In the genomic region with DNA sequence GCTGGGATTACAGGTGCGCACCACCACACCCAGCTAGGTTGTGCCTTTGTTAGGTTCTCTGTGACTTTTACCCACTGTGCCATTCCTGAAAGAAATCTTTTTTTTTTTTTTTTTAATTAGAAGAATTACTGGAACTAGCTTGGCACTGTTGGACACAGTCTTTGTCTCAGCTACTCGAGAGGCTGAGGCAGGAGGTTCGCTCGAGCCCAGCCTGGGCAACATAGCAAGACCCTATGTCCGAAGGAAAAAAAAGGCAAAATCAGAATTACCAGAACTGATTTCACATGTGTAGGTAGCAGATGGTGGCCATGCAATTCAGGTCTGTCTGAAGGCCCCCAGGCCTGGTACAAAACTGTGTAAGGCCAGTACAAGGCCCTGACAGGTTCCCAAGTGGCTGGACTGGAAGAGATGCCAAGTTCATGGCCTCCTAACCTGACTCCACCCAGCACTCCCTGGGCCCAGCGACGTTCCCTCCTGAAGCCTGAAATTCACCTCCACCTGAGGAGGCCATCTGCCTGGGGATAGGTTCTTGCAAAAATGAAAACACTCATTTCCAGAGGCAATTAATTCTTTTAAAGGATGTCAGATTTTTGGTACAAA, we compare ENCODE assay signal across 2 cellular contexts.
TF ChIP-seq lines count a peak whose summit lies in the region.

No MANE protein-coding gene starts in this region.

TF ChIP-seq in HepG2, 621 proteins besides CTCF, POLR2A, EP300 and RAD21:
- TF ChIP-seq ZNF20 (CRISPR knock-in tag; IDR thresholded peaks at IDR 0.05), result no peak
- peak; percentile 92 for TF ChIP-seq ZNF121 (CRISPR knock-in tag; IDR thresholded peaks at IDR 0.05)
- TF ChIP-seq ZFP90 (CRISPR knock-in tag; IDR thresholded peaks at IDR 0.05; ENCODE audit: borderline replicate concordance), result no peak
- no peak for TF ChIP-seq HIVEP1 (CRISPR knock-in tag; IDR thresholded peaks at IDR 0.05)
- TF ChIP-seq, protein P1, sequence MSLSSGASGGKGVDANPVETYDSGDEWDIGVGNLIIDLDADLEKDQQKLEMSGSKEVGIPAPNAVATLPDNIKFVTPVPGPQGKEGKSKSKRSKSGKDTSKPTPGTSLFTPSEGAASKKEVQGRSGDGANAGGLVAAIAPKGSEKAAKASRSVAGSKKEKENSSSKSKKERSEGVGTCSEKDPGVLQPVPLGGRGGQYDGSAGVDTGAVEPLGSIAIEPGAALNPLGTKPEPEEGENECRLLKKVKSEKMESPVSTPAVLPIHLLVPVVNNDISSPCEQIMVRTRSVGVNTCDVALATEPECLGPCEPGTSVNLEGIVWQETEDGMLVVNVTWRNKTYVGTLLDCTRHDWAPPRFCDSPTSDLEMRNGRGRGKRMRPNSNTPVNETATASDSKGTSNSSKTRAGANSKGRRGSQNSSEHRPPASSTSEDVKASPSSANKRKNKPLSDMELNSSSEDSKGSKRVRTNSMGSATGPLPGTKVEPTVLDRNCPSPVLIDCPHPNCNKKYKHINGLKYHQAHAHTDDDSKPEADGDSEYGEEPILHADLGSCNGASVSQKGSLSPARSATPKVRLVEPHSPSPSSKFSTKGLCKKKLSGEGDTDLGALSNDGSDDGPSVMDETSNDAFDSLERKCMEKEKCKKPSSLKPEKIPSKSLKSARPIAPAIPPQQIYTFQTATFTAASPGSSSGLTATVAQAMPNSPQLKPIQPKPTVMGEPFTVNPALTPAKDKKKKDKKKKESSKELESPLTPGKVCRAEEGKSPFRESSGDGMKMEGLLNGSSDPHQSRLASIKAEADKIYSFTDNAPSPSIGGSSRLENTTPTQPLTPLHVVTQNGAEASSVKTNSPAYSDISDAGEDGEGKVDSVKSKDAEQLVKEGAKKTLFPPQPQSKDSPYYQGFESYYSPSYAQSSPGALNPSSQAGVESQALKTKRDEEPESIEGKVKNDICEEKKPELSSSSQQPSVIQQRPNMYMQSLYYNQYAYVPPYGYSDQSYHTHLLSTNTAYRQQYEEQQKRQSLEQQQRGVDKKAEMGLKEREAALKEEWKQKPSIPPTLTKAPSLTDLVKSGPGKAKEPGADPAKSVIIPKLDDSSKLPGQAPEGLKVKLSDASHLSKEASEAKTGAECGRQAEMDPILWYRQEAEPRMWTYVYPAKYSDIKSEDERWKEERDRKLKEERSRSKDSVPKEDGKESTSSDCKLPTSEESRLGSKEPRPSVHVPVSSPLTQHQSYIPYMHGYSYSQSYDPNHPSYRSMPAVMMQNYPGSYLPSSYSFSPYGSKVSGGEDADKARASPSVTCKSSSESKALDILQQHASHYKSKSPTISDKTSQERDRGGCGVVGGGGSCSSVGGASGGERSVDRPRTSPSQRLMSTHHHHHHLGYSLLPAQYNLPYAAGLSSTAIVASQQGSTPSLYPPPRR (CRISPR knock-in tag; IDR thresholded peaks at IDR 0.05; ENCODE audit: borderline replicate concordance), result no peak

TF ChIP-seq in K562, 482 proteins besides CTCF, POLR2A, EP300 and RAD21:
- peak; percentile 64 for TF ChIP-seq ZNF121 (CRISPR knock-in tag; conservative IDR thresholded peaks at IDR 0.05)
- no peak for TF ChIP-seq NFE2L1 (tag; IDR thresholded peaks at IDR 0.05; ENCODE audit: borderline replicate concordance, low read depth)
- no peak for TF ChIP-seq BACH1 (tag; IDR thresholded peaks at IDR 0.05)
- TF ChIP-seq, protein P2, sequence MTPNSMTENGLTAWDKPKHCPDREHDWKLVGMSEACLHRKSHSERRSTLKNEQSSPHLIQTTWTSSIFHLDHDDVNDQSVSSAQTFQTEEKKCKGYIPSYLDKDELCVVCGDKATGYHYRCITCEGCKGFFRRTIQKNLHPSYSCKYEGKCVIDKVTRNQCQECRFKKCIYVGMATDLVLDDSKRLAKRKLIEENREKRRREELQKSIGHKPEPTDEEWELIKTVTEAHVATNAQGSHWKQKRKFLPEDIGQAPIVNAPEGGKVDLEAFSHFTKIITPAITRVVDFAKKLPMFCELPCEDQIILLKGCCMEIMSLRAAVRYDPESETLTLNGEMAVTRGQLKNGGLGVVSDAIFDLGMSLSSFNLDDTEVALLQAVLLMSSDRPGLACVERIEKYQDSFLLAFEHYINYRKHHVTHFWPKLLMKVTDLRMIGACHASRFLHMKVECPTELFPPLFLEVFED (CRISPR knock-in tag; conservative IDR thresholded peaks at IDR 0.05), result no peak
- TF ChIP-seq, protein P3, sequence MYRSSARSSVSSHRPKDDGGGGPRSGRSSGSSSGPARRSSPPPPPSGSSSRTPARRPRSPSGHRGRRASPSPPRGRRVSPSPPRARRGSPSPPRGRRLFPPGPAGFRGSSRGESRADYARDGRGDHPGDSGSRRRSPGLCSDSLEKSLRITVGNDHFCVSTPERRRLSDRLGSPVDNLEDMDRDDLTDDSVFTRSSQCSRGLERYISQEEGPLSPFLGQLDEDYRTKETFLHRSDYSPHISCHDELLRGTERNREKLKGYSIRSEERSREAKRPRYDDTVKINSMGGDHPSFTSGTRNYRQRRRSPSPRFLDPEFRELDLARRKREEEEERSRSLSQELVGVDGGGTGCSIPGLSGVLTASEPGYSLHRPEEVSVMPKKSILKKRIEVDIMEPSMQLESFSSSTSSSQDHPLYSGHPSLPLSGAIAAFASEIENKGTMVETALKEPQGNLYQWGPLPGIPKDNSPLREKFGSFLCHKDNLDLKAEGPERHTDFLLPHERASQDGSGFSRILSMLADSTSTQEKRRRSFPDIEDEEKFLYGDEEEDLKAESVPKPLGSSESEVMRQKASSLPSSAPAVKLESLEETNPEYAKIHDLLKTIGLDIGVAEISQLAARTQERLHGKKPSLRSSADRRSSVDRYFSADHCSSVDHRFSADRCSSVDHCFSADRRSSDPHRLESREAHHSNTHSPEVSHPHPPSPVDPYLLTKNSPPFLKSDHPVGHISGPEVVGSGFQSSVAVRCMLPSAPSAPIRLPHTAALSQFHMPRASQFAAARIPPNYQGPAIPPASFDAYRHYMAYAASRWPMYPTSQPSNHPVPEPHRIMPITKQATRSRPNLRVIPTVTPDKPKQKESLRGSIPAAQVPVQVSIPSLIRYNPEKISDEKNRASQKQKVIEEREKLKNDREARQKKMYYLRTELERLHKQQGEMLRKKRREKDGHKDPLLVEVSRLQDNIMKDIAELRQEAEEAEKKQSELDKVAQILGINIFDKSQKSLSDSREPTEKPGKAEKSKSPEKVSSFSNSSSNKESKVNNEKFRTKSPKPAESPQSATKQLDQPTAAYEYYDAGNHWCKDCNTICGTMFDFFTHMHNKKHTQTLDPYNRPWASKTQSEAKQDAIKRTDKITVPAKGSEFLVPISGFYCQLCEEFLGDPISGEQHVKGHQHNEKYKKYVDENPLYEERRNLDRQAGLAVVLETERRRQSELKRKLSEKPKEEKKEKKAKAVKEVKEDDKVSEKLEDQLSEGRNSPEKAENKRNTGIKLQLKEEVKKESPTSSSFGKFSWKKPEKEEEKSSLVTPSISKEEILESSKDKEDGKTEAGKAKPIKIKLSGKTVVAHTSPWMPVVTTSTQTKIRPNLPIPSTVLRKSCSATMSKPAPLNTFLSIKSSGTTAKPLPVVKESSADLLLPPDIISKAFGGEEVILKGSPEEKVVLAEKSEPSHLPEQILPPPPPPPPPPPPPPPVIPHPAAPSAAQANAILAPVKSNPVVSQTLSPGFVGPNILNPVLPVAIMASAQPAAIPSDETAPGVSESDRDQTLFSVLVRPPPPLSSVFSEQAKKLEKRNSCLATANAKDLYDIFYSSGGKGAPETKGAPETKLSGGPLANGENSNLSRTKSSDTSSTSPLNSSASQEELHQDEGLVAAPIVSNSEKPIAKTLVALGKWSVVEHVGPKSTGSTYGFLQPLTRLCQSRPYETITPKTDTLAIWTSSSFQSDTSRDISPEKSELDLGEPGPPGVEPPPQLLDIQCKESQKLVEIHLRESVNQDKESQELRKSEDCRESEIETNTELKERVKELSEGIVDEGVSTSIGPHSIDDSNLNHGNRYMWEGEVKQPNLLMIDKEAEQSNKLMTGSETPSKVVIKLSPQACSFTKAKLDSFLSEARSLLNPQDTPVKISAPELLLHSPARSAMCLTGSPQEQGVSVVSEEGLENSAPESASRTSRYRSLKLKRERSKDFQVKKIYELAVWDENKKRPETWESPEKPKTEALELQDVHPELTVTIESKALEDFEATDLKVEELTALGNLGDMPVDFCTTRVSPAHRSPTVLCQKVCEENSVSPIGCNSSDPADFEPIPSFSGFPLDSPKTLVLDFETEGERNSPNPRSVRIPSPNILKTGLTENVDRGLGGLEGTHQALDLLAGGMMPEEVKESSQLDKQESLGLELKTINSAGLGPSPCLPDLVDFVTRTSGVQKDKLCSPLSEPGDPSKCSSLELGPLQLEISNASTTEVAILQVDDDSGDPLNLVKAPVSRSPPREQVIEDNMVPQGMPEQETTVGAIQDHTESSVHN (IDR thresholded peaks at IDR 0.05; ENCODE audit: borderline replicate concordance in 1 of 2, low read depth in 1 of 2), result no peak
- TF ChIP-seq CEBPG (CRISPR knock-in tag; IDR thresholded peaks at IDR 0.05), result no peak
- TF ChIP-seq CEBPG (tag; conservative IDR thresholded peaks at IDR 0.05 in 1 of 2, IDR thresholded peaks at IDR 0.05 in 1 of 2), result no peak
- TF ChIP-seq NR2C2 (CRISPR knock-in tag; IDR thresholded peaks at IDR 0.05), result no peak
- no peak for TF ChIP-seq NR2C2 (tag; IDR thresholded peaks at IDR 0.05)
